In genomic region chr16:66881014-66881417, GRCh38 we compare ENCODE assay signal across 8 cellular contexts. TPM values are rescaled to one million over a fixed set of nuclear protein-coding genes. Genes with fewer than 3 reads are reported as not detected.
DNase-seq lines count a peak whose midpoint lies in the region; ATAC-seq, FAIRE-seq and TF ChIP-seq lines count a peak whose summit lies in the region.

No MANE protein-coding gene starts in this region.

- peaks cover 28% of the 10 kb centered on the region for H3K36me3 ChIP-seq in KOPT-K1 (ENCODE audit: insufficient read depth, low read length)
- H3K36me3 ChIP-seq in brain microvascular endothelial cell (replicated peaks) = peaks cover 18% of the 10 kb centered on the region
- peaks cover 21% of the 10 kb centered on the region for H3K36me3 ChIP-seq in lower lobe of right lung
- H3K36me3 ChIP-seq in transverse colon = peaks cover 0 to 5% (median 0%) of the 10 kb centered on the region in 4 donors

- intact Hi-C loops in lower lobe of right lung (cut with DNase I) = no loop called here
- intact Hi-C loops in transverse colon (cut with DNase I; ENCODE audit: low total_unique reads) = no loop called here

- H3K9me3 ChIP-seq in KOPT-K1 (ENCODE audit: insufficient read depth, low read length, poor library complexity, severe bottlenecking) = no peaks in the 10 kb centered on the region
- H3K9me3 ChIP-seq in lower lobe of right lung = no peaks in the 10 kb centered on the region
- H3K9me3 ChIP-seq in transverse colon = no peaks in the 10 kb centered on the region

- DNase-seq in brain microvascular endothelial cell = no peak
- DNase-seq in lower lobe of right lung = no peak
- DNase-seq in transverse colon = no peak
- DNase-seq in GM19239 (ENCODE audit: insufficient read length, low spot score) = no peak

- TF ChIP-seq CTCF in brain microvascular endothelial cell (IDR thresholded peaks at IDR 0.05; ENCODE audit: low read depth, low read length, missing control alignments) (no peak), lower lobe of right lung (IDR thresholded peaks at IDR 0.05) (no peak), transverse colon (IDR thresholded peaks at IDR 0.05) (no peak)

- ATAC-seq in GM18868 (IDR thresholded peaks at IDR 0.05; ENCODE audit: unreplicated experiment) (peak; percentile 2), lower lobe of right lung (peak; percentile 44 to 56), HG03139 (IDR thresholded peaks at IDR 0.05; ENCODE audit: unreplicated experiment) (no peak), GM18867 (IDR thresholded peaks at IDR 0.05; ENCODE audit: unreplicated experiment) (no peak)

- peak overlapping the region; percentile 89 for H3K4me3 ChIP-seq in brain microvascular endothelial cell (ENCODE audit: low read depth, low read length)
- peak overlapping the region; percentile 68 for H3K4me3 ChIP-seq in lower lobe of right lung
- peak overlapping the region; percentile 48 to 70 (median 66) for H3K4me3 ChIP-seq in transverse colon

- H3K27me3 ChIP-seq in brain microvascular endothelial cell (replicated peaks) = no peaks in the 10 kb centered on the region
- no peaks in the 10 kb centered on the region for H3K27me3 ChIP-seq in lower lobe of right lung (ENCODE audit: low read depth)
- H3K27me3 ChIP-seq in transverse colon = no peaks in the 10 kb centered on the region

- no peak for TF ChIP-seq EP300 in transverse colon (IDR thresholded peaks at IDR 0.05; ENCODE audit: low read depth)

- H3K4me1 ChIP-seq in lower lobe of right lung (peaks cover 30% of the 10 kb centered on the region), transverse colon (peaks cover 8 to 25% (median 9%) of the 10 kb centered on the region in 4 donors)

- no peak for FAIRE-seq in GM19239 (lab: Jason Lieb, UNC)

- WGBS in transverse colon (ENCODE audit: low coverage in 1 of 2), 2 donors = 0 to 4% methylated on average over 4 to 15 of the region's 23 CpGs

- in situ Hi-C loops in brain microvascular endothelial cell (cut with HindIII; ENCODE audit: low pct_ligation_motif_present, low sequenced_read_pairs) = no loop called here
- in situ Hi-C loops in transverse colon (cut with MboI; ENCODE audit: low pct_ligation_motif_present in 1 of 4, low pct_unique_long_range_greater_than_20kb in 1 of 4, low sequenced_read_pairs in 3 of 4) = no loop called here

- TF ChIP-seq POLR2A in transverse colon (IDR thresholded peaks at IDR 0.05) = no peak

- H3K27ac ChIP-seq in KOPT-K1 (ENCODE audit: low read depth, low read length, poor library complexity, severe bottlenecking) (peak overlapping the region; percentile 63), brain microvascular endothelial cell (no peak overlapping the region), lower lobe of right lung (peak overlapping the region; percentile 81), transverse colon (peak overlapping the region; percentile 63 to 79 (median 70))

RNA-seq across cellular contexts. Expression of gene PDP2, which starts 0.7 kb away (rescaled TPM):
- total RNA-seq in lower lobe of right lung (16.9 TPM), transverse colon (10 to 100 TPM in 2 of 4 donors, 1 to 10 TPM in 2; 4.9 to 36.2 (median 11.5) TPM)

RNA-seq across cellular contexts. Expression of gene CA7, which starts 36.8 kb away (rescaled TPM):
- total RNA-seq in lower lobe of right lung (not detected), transverse colon (100 to 1,000 TPM; 107 to 237 (median 152) TPM)

RNA-seq across cellular contexts. Expression of gene CDH16, which starts 37.7 kb away (rescaled TPM):
- total RNA-seq in lower lobe of right lung = not detected
- total RNA-seq in transverse colon = 1 to 10 TPM in 2 of 4 donors, under 1 TPM in 1, not detected in 1; 0.20 to 2.4 (median 1.8) TPM

RNA-seq across cellular contexts. Expression of gene RRAD, which starts 44.3 kb away (rescaled TPM):
- total RNA-seq in lower lobe of right lung (11.8 TPM), transverse colon (10 to 100 TPM in 1 of 4 donors, 1 to 10 TPM in 2, not detected in 1; 3.5 to 15.3 (median 4.2) TPM)

RNA-seq across cellular contexts. Expression of gene NAE1, which starts 50.2 kb away (rescaled TPM):
- total RNA-seq in lower lobe of right lung (37.4 TPM), transverse colon (10 to 100 TPM; 25.3 to 45.1 (median 32.1) TPM)

Comparison
In these comparisons a context has a peak if more than half of its experiments do, and no peak if none do; other contexts are left out.
1. ATAC-seq: peak in GM18868 (single experiment) and lower lobe of right lung (2 of 2); none in HG03139 (single experiment) and GM18867 (single experiment).
2. RNA of gene CA7, which starts 36.8 kb away (total RNA-seq): 107 to 237 TPM in transverse colon; not detected in lower lobe of right lung (single experiment); every median in the first group is over 100 times any median in the second.
3. Peak in every context shown above with its lines, with median percentiles within 50 percentile points of each other: H3K4me3 ChIP-seq.